In the genomic region with DNA sequence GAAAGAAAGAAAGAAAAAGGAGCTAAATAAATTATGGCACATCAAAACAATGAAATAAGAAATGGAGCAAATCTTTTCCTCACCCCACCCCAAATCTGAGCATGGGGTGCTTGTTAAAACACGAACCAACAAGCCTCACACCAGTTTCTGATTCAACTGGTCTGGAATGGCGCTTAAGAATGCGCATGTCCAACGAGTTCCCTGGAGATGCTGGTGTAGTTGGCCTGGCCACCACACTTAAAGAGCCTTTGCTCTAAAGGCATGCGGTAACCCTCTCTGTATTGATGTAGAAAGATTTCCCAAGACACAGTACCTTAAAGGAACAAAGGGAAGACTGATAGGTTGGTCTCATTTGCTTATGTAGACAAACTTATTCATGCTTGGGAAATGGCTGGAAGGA, we compare ENCODE assay signal across 15 cellular contexts. TPM values are rescaled to one million over a fixed set of nuclear protein-coding genes. Genes with fewer than 3 reads are reported as not detected.
A peak's percentile ranks its signal among the peaks of the same experiment; 100 is the strongest.
DNase-seq lines count a peak whose midpoint lies in the region; ATAC-seq and TF ChIP-seq lines count a peak whose summit lies in the region.
"Had no signal": no experiment of that assay in that cellular context is flagged by ENCODE, and none has a peak within 500 bp of the region (broad histone marks: within the 10 kb centered on the region; RNA-seq: fewer than 3 reads in every experiment).

No MANE protein-coding gene starts in this region.

- peaks cover 7% of the 10 kb centered on the region for H3K4me1 Mint-ChIP-seq in endothelial cell (ENCODE audit: unreplicated experiment)
- H3K4me1 Mint-ChIP-seq in naive thymus-derived CD8-positive, alpha-beta T cell, result peaks cover 4 to 16% (median 14%) of the 10 kb centered on the region in 4 donors

- H3K27ac Mint-ChIP-seq in endothelial cell (ENCODE audit: unreplicated experiment), result peak overlapping the region; percentile 80
- no peak overlapping the region for H3K27ac Mint-ChIP-seq in naive thymus-derived CD8-positive, alpha-beta T cell

- H3K9me3 Mint-ChIP-seq in endothelial cell (ENCODE audit: unreplicated experiment), result no peaks in the 10 kb centered on the region
- no peaks in the 10 kb centered on the region for H3K9me3 Mint-ChIP-seq in naive thymus-derived CD8-positive, alpha-beta T cell
- H3K9me3 Mint-ChIP-seq: T-cell had no signal

- H3K27me3 Mint-ChIP-seq in endothelial cell (ENCODE audit: unreplicated experiment), result peaks cover 5% of the 10 kb centered on the region
- H3K27me3 Mint-ChIP-seq in naive thymus-derived CD8-positive, alpha-beta T cell, result peaks cover 38 to 89% (median 56%) of the 10 kb centered on the region in 5 donors

- TF ChIP-seq CTCF in endothelial cell (IDR thresholded peaks at IDR 0.05; ENCODE audit: unreplicated experiment), result no peak
- TF ChIP-seq CTCF in RWPE1 (conservative IDR thresholded peaks at IDR 0.05; ENCODE audit: low read depth), result no peak

- no peaks in the 10 kb centered on the region for H3K36me3 Mint-ChIP-seq in endothelial cell (ENCODE audit: low read depth, unreplicated experiment)
- H3K36me3 Mint-ChIP-seq in naive thymus-derived CD8-positive, alpha-beta T cell, result no peaks in the 10 kb centered on the region
- H3K36me3 Mint-ChIP-seq: T-cell had no signal

- POLR2A ChIA-PET in naive thymus-derived CD8-positive, alpha-beta T cell (lab: Charles Lee), result no interaction called here
- POLR2A ChIA-PET in RWPE1 (lab: Yijun Ruan, JAX; ENCODE audit: low non-redundant PET), result no interaction called here

- peak overlapping the region in 9 of 11 experiments; percentile 48 to 91 (median 80); a peak in 13 of 22 replicates for H3K4me2 ChIP-seq in BLaER1 treated with 17β-estradiol and CSF1 and Interleukin-3, amounts not matched to agents 10 nM and 100 nM

- H3K9ac ChIP-seq in BLaER1 treated with 17β-estradiol and CSF1 and Interleukin-3, amounts not matched to agents 10 nM and 100 nM, result peak overlapping the region in 1 of 11 experiments; percentile 76; a peak in 1 of 22 replicates
- peak overlapping the region; percentile 71 for H3K9ac ChIP-seq in HUES6 (ENCODE audit: low read length)

- peaks cover 0 to 16% (median 0%) of the 10 kb centered on the region in 11 experiments; a peak in 4 of 22 replicates for H3K27me3 ChIP-seq in BLaER1 treated with 17β-estradiol and CSF1 and Interleukin-3, amounts not matched to agents 10 nM and 100 nM
- H3K27me3 ChIP-seq in HUES6 (ENCODE audit: control insufficient read depth, insufficient read depth, low read length), result no peaks in the 10 kb centered on the region

- no peak overlapping the region for H3K4me3 ChIP-seq in BLaER1 treated with 17β-estradiol and CSF1 and Interleukin-3, amounts not matched to agents 10 nM and 100 nM
- H3K4me3 ChIP-seq in HUES6 (ENCODE audit: low read depth, low read length), result peak overlapping the region; percentile 74
- H3K4me3 ChIP-seq: colonic mucosa, GM12878 had no signal

- H3K36me3 ChIP-seq in BLaER1 treated with 17β-estradiol and CSF1 and Interleukin-3, amounts not matched to agents 10 nM and 100 nM, result no peaks in the 10 kb centered on the region
- H3K36me3 ChIP-seq in HUES6 (ENCODE audit: control insufficient read depth, insufficient read depth, low read length), result no peaks in the 10 kb centered on the region
- H3K36me3 ChIP-seq: BE2C, colonic mucosa, tibial artery had no signal

- peaks cover 23 to 90% (median 59%) of the 10 kb centered on the region in 10 experiments for H3K4me1 ChIP-seq in BLaER1 treated with 17β-estradiol and CSF1 and Interleukin-3, amounts not matched to agents 10 nM and 100 nM
- peaks cover 5% of the 10 kb centered on the region for H3K4me1 ChIP-seq in HUES6 (ENCODE audit: control insufficient read depth, insufficient read depth, low read length)
- H3K4me1 ChIP-seq: BE2C, colonic mucosa had no signal

- peak overlapping the region in 2 of 11 experiments; percentile 76 to 86; a peak in 2 of 22 replicates for H3K27ac ChIP-seq in BLaER1 treated with 17β-estradiol and CSF1 and Interleukin-3, amounts not matched to agents 10 nM and 100 nM
- H3K27ac ChIP-seq in HUES6 (ENCODE audit: low read depth, low read length), result peak overlapping the region; percentile 27; the same call in 1 of the 2 replicates
- H3K27ac ChIP-seq in RWPE1, result no peak overlapping the region
- H3K27ac ChIP-seq: colonic mucosa, tibial artery had no signal

- CTCF ChIA-PET in RWPE1 (lab: Yijun Ruan, JAX), result interaction anchor here (0.6 kb wide), 1 partner anchor 506 kb away, joined by 3 read pairs; no protein-coding TSS in a partner anchor

- H3K4me3 Mint-ChIP-seq in endothelial cell (ENCODE audit: unreplicated experiment), result peak overlapping the region; percentile 95
- H3K4me3 Mint-ChIP-seq in naive thymus-derived CD8-positive, alpha-beta T cell, result peak overlapping the region in 7 of 10 donors; percentile 50 to 92 (median 81)

- no peak for DNase-seq in endothelial cell (ENCODE audit: low spot score)
- DNase-seq in naive thymus-derived CD8-positive, alpha-beta T cell, result no peak
- DNase-seq in NCI-H1694 treated with DMSO at 0.1 percent for 48 hours (lab: John Stamatoyannopoulos, UW), result no peak
- DNase-seq in stimulated activated CD4-positive, alpha-beta T cell treated with anti-CD3 and anti-CD28 coated beads, Interleukin-2, amount 100 ng/mL, for 48 hours, result no peak
- no peak for DNase-seq in RWPE1 (ENCODE audit: low spot score)
- DNase-seq: activated CD4-positive, CD25-positive, alpha-beta regulatory T cell treated with anti-CD3 and anti-CD28 coated beads, Interleukin-2, amount 50 U/mL, for 72 hours; BE2C; colonic mucosa; NCI-H446; T-cell; tibial artery had no signal

- H3K9me3 ChIP-seq in BLaER1 treated with 17β-estradiol and CSF1 and Interleukin-3, amounts not matched to agents 10 nM and 100 nM (replicated peaks in 1 of 11), result peaks cover 0 to 23% (median 0%) of the 10 kb centered on the region in 11 experiments; a peak in 7 of 22 replicates
- no peaks in the 10 kb centered on the region for H3K9me3 ChIP-seq in HUES6 (ENCODE audit: control insufficient read depth, insufficient read depth, low read depth, low read length)
- H3K9me3 ChIP-seq: BE2C, colonic mucosa, tibial artery had no signal

- H4K20me1 ChIP-seq in BLaER1 treated with 17β-estradiol and CSF1 and Interleukin-3, amounts not matched to agents 10 nM and 100 nM, result no peaks in the 10 kb centered on the region

- ATAC-seq in naive thymus-derived CD8-positive, alpha-beta T cell, result no peak
- no peak for ATAC-seq in GM18873 (IDR thresholded peaks at IDR 0.05; ENCODE audit: low FRiP score, unreplicated experiment)
- ATAC-seq: GM12878 had no signal

RNA-seq across cellular contexts. Expression of gene STEAP1B, which starts 49.1 kb away (rescaled TPM):
- total RNA-seq in endothelial cell (ENCODE audit: unreplicated experiment), result 5.6 TPM
- not detected for total RNA-seq in naive thymus-derived CD8-positive, alpha-beta T cell
- polyA plus RNA-seq in naive thymus-derived CD8-positive, alpha-beta T cell, result under 1 TPM in 1 of 3 donors, not detected in 2; 0.28 TPM
- total RNA-seq: GM12878 had no signal
